20 cellular contexts compared by ENCODE assay signal in the genomic region with DNA sequence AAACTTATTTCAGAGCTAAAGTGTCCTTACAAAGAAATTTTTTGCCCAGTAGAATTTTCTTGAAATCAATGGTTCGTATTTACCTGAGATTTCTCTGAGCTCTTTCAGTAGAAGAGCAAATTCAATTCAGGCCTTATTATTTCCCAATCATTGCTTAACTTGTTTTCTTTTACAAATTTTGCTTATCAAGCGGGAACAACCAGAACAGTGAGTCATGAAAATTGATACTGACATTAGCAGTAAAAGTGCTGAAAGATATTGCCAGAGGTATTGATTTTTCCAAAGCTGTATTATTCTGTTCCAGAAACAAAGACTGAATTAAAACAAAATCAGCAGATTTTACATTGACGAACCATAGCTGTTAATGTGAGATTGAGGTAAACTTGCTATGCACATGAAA.
"Had no signal": no experiment of that assay in that cellular context is flagged by ENCODE, and none has a peak within 500 bp of the region (broad histone marks: within the 10 kb centered on the region; RNA-seq: fewer than 3 reads in every experiment).

No MANE protein-coding gene starts in this region.

- H3K27ac ChIP-seq: colonic mucosa, left ventricle myocardium inferior, prostate gland, spleen, tibial nerve had no signal

- H3K4me1 Mint-ChIP-seq: activated T-helper 17 cell treated with anti-CD3 and anti-CD28 coated beads, Interleukin-2, amount 50 U/mL, for 72 hours had no signal

- H3K9me3 Mint-ChIP-seq: activated B cell treated with CpG ODN at 0.5 μM for 24 hours; activated CD8-positive, alpha-beta T cell treated with anti-CD3 and anti-CD28 coated beads for 36 hours; activated naive CD4-positive, alpha-beta T cell treated with anti-CD3 and anti-CD28 coated beads, Interleukin-2, amount 50 U/mL, for 72 hours; activated T-cell treated with anti-CD3 and anti-CD28 coated beads, Interleukin-2, amount 50 U/mL, for 4 hours; activated T-helper 17 cell treated with anti-CD3 and anti-CD28 coated beads, Interleukin-2, amount 50 U/mL, for 72 hours; natural killer cell treated with Interleukin-12 subunit alpha and Interleukin-12 subunit beta and Interleukin-15 and Interleukin-18, amount 100 ng/mL, for 72 hours had no signal

- DNase-seq: activated B cell treated with CpG ODN at 0.5 μM for 24 hours; activated CD4-positive, alpha-beta T cell treated with anti-CD3 and anti-CD28 coated beads, Interleukin-2, amount 50 U/mL, for 1 hour; activated CD8-positive, alpha-beta T cell treated with anti-CD3 and anti-CD28 coated beads for 36 hours; activated gamma-delta T cell treated with Interleukin-2 at 50 U/mL for 16 hours; activated T-cell treated with anti-CD3 and anti-CD28 coated beads, Interleukin-2, amount 50 U/mL, for 4 hours; colonic mucosa; effector CD8-positive, alpha-beta T cell; left ventricle myocardium inferior; mucosa of descending colon; retina; spleen; stimulated activated naive CD4-positive, alpha-beta T cell treated with Interleukin-2 at 50 U/mL for 16 hours; T-helper 17 cell had no signal

- H3K27ac Mint-ChIP-seq: activated B cell treated with CpG ODN at 0.5 μM for 24 hours; activated CD8-positive, alpha-beta T cell treated with anti-CD3 and anti-CD28 coated beads for 36 hours; activated naive CD4-positive, alpha-beta T cell treated with anti-CD3 and anti-CD28 coated beads, Interleukin-2, amount 50 U/mL, for 72 hours; activated T-helper 17 cell treated with anti-CD3 and anti-CD28 coated beads, Interleukin-2, amount 50 U/mL, for 72 hours; natural killer cell treated with Interleukin-12 subunit alpha and Interleukin-12 subunit beta and Interleukin-15 and Interleukin-18, amount 100 ng/mL, for 72 hours; T-helper 17 cell had no signal

- H3K27me3 ChIP-seq: colonic mucosa, spleen, tibial nerve had no signal

- H3K4me3 ChIP-seq: colonic mucosa, left ventricle myocardium inferior, mucosa of descending colon, prostate gland, spleen, tibial nerve had no signal

- H3K36me3 Mint-ChIP-seq: activated naive CD4-positive, alpha-beta T cell treated with anti-CD3 and anti-CD28 coated beads, Interleukin-2, amount 50 U/mL, for 72 hours; natural killer cell treated with Interleukin-12 subunit alpha and Interleukin-12 subunit beta and Interleukin-15 and Interleukin-18, amount 100 ng/mL, for 72 hours had no signal

- H3K9me3 ChIP-seq: colonic mucosa, left ventricle myocardium inferior, mucosa of descending colon, prostate gland, spleen, tibial nerve had no signal

- ATAC-seq: activated CD8-positive, alpha-beta T cell treated with anti-CD3 and anti-CD28 coated beads for 36 hours; activated naive CD4-positive, alpha-beta T cell treated with anti-CD3 and anti-CD28 coated beads, Interleukin-2, amount 50 U/mL, for 72 hours; activated T-cell treated with anti-CD3 and anti-CD28 coated beads, Interleukin-2, amount 50 U/mL, for 4 hours; activated T-helper 17 cell treated with anti-CD3 and anti-CD28 coated beads, Interleukin-2, amount 50 U/mL, for 72 hours; mucosa of descending colon; natural killer cell treated with Interleukin-12 subunit alpha and Interleukin-12 subunit beta and Interleukin-15 and Interleukin-18, amount 100 ng/mL, for 72 hours; T-helper 17 cell had no signal

- H3K27me3 Mint-ChIP-seq: activated B cell treated with CpG ODN at 0.5 μM for 24 hours; activated CD8-positive, alpha-beta T cell treated with anti-CD3 and anti-CD28 coated beads for 36 hours; activated T-helper 17 cell treated with anti-CD3 and anti-CD28 coated beads, Interleukin-2, amount 50 U/mL, for 72 hours; natural killer cell treated with Interleukin-12 subunit alpha and Interleukin-12 subunit beta and Interleukin-15 and Interleukin-18, amount 100 ng/mL, for 72 hours; T-helper 17 cell had no signal

- H3K4me1 ChIP-seq: colonic mucosa, prostate gland had no signal

- FAIRE-seq: endometrium, frontal cortex had no signal

- H3K4me3 Mint-ChIP-seq: activated B cell treated with CpG ODN at 0.5 μM for 24 hours; activated CD8-positive, alpha-beta T cell treated with anti-CD3 and anti-CD28 coated beads for 36 hours; activated T-cell treated with anti-CD3 and anti-CD28 coated beads, Interleukin-2, amount 50 U/mL, for 4 hours; activated T-helper 17 cell treated with anti-CD3 and anti-CD28 coated beads, Interleukin-2, amount 50 U/mL, for 72 hours; natural killer cell treated with Interleukin-12 subunit alpha and Interleukin-12 subunit beta and Interleukin-15 and Interleukin-18, amount 100 ng/mL, for 72 hours; T-helper 17 cell had no signal

- H3K36me3 ChIP-seq: colonic mucosa, left ventricle myocardium inferior, prostate gland, spleen, tibial nerve had no signal
